Comparison of ENCODE assay signal across 23 cellular contexts in the genomic region with DNA sequence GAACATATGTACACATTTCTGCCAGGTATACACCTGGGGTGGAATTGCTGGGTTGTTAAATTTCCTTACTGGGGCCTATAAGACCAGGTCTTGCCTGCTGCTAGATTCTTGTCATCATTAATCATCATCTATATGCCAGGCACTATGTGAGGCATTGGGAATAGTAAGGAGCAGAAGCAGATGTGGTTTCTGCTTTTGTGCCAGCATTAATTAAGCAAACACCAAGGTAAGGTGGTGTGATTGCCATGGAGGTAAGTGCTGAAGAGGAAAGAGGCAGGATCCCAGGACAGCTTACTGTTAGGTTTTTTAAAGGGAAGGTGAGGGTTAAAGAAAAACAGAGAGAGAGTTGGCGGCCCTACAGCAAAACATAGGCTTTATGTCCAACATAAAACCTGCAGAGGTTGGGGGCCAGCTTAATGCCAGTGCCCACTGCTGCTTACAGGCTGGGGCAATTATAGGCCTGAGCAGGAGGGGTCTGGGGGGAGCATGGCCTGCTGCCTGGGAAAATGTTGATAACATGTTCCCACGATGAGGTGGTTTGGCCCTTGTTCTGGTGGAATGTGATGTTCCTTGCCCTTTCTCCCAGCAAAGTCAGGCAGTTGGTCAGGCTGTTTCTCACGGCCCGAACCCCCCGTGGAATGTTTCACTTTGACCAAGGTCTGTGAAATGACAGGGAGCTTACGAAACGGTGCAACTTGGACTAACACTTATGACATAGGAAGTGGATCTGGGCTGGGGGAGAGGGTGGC.
DNase-seq lines count a peak whose midpoint lies in the region; ATAC-seq and TF ChIP-seq lines count a peak whose summit lies in the region.
"Had no signal": no experiment of that assay in that cellular context is flagged by ENCODE, and none has a peak within 500 bp of the region (broad histone marks: within the 10 kb centered on the region; RNA-seq: fewer than 3 reads in every experiment).

No MANE protein-coding gene starts in this region.

- in situ Hi-C loops in astrocyte of the cerebellum (cut with HindIII; ENCODE audit: low sequenced_read_pairs) = loop anchor here (25.0 kb wide), 1 partner anchor 149 kb away; no protein-coding TSS in a partner anchor

- no peaks in the 10 kb centered on the region for H3K27me3 ChIP-seq in right atrium auricular region
- H3K27me3 ChIP-seq: hepatocyte, transverse colon had no signal

- H3K9me3 ChIP-seq in right atrium auricular region = no peaks in the 10 kb centered on the region
- H3K9me3 ChIP-seq: lower lobe of right lung, transverse colon had no signal

- DNase-seq in astrocyte of the cerebellum (ENCODE audit: low read depth) (peak; percentile 49), epithelial cell of proximal tubule (ENCODE audit: low read depth) (peak; percentile 77), right atrium auricular region (ENCODE audit: low spot score) (no peak), sciatic nerve (ENCODE audit: low spot score) (no peak), DMS 273 treated with DMSO at 0.1 percent for 48 hours (lab: John Stamatoyannopoulos, UW) (no peak), occipital lobe (lab: John Stamatoyannopoulos, UW) (no peak), NCI-H2171 (lab: John Stamatoyannopoulos, UW) (no peak), DMS153 (lab: John Stamatoyannopoulos, UW) (no peak)
- DNase-seq: activated CD4-positive, alpha-beta memory T cell treated with anti-CD3 and anti-CD28 coated beads, Interleukin-2, amount 10 ng/mL, durations not matched to agents 7 days and 5 days; activated naive CD4-positive, alpha-beta T cell; activated T-cell treated with anti-CD3 and anti-CD28 coated beads for 4 hours; amniotic stem cell; CD4-positive, alpha-beta memory T cell; foreskin fibroblast; immature natural killer cell; Kasumi-1; lower lobe of right lung; NCI-H1694 treated with DMSO at 0.1 percent for 48 hours; SHP77; stimulated activated naive CD8-positive, alpha-beta T cell treated with anti-CD3 and anti-CD28 coated beads, Interleukin-15, amount 100 ng/mL, for 72 hours; transverse colon had no signal

- H3K4me3 ChIP-seq in astrocyte of the cerebellum (ENCODE audit: low read depth, low read length) (no peak overlapping the region), epithelial cell of proximal tubule (ENCODE audit: low read depth, low read length) (no peak overlapping the region), right atrium auricular region (peak overlapping the region in 1 of 2 donors; percentile 1)
- H3K4me3 ChIP-seq: hepatocyte, lower lobe of right lung, transverse colon had no signal

- peaks cover 0 to 61% of the 10 kb centered on the region in 2 donors for H3K4me1 ChIP-seq in right atrium auricular region
- H3K4me1 ChIP-seq: lower lobe of right lung, transverse colon had no signal

- intact Hi-C loops in sciatic nerve (cut with DNase I) = no loop called here

- H3K27ac ChIP-seq in right atrium auricular region = peak overlapping the region; percentile 80 to 84
- H3K27ac ChIP-seq: hepatocyte, lower lobe of right lung, transverse colon had no signal

- ATAC-seq in sciatic nerve = peak; percentile 10
- ATAC-seq: activated CD4-positive, CD25-positive, alpha-beta regulatory T cell treated with anti-CD3 and anti-CD28 coated beads, Interleukin-2, amount 50 U/mL, for 24 hours; lower lobe of right lung; stimulated activated naive CD8-positive, alpha-beta T cell treated with anti-CD3 and anti-CD28 coated beads, Interleukin-15, amount 100 ng/mL, for 72 hours had no signal

- TF ChIP-seq CTCF in astrocyte of the cerebellum (IDR thresholded peaks at IDR 0.05; ENCODE audit: low read depth, low read length, missing control alignments) (no peak), epithelial cell of proximal tubule (conservative IDR thresholded peaks at IDR 0.05; ENCODE audit: low read depth, low read length) (no peak), right atrium auricular region (IDR thresholded peaks at IDR 0.05) (no peak)

- no peaks in the 10 kb centered on the region for H3K36me3 ChIP-seq in right atrium auricular region
- H3K36me3 ChIP-seq: lower lobe of right lung, transverse colon had no signal

Comparison
In these comparisons a context has a peak if more than half of its experiments do, and no peak if none do; other contexts are left out.
1. DNase-seq: peak in astrocyte of the cerebellum (single experiment) and epithelial cell of proximal tubule (single experiment); none in right atrium auricular region (single experiment), sciatic nerve (single experiment), DMS 273 treated with DMSO at 0.1 percent for 48 hours (single experiment), occipital lobe (single experiment), NCI-H2171 (single experiment) and DMS153 (single experiment).